20 cellular contexts compared by ENCODE assay signal in the genomic region with DNA sequence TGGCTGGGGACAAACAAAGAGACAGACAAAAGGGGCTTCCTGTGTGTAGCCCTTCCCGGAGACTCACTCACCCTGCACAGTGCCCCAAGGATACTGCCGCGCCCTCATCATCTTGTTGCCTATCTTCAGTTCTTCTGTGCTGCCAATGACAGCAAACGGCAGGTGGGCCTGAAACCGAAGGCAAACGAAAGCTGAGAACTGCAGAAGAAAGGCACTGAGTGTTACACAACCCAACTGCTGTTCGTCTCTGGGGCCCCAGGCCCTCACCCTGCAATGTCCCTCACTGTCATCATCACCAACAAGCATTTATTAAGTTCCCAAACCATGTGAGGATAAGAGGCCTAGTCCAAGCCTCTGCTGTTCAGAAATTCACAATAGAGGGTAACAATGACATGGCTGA. TPM values are rescaled to one million over a fixed set of nuclear protein-coding genes. Genes with fewer than 3 reads are reported as not detected.
DNase-seq lines count a peak whose midpoint lies in the region; ATAC-seq and TF ChIP-seq lines count a peak whose summit lies in the region.
"Had no signal": no experiment of that assay in that cellular context is flagged by ENCODE, and none has a peak within 500 bp of the region (broad histone marks: within the 10 kb centered on the region; RNA-seq: fewer than 3 reads in every experiment).

No MANE protein-coding gene starts in this region.

- H3K4me2 ChIP-seq in neural progenitor cell: no peak overlapping the region

- no peaks in the 10 kb centered on the region for H3K79me2 ChIP-seq in neural progenitor cell (ENCODE audit: low read depth)

- H3K27me3 Mint-ChIP-seq in activated CD4-positive, alpha-beta T cell treated with anti-CD3 and anti-CD28 coated beads, Interleukin-2, amount 10 ng/mL, durations not matched to agents 24 days and 14 days: no peaks in the 10 kb centered on the region
- H3K27me3 Mint-ChIP-seq in activated B cell treated with CpG ODN at 0.5 μM for 24 hours (no peaks in the 10 kb centered on the region), neural progenitor cell (ENCODE audit: insufficient read depth, low read depth) (no peaks in the 10 kb centered on the region)

- no peak for ATAC-seq in activated B cell treated with CpG ODN at 0.5 μM for 24 hours (ENCODE audit: low read depth)
- ATAC-seq: gastroesophageal sphincter, Right ventricle myocardium inferior had no signal

- no peak overlapping the region for H3K9ac ChIP-seq in neural progenitor cell

- H3K4me1 Mint-ChIP-seq in activated CD4-positive, alpha-beta T cell treated with anti-CD3 and anti-CD28 coated beads, Interleukin-2, amount 10 ng/mL, durations not matched to agents 24 days and 14 days: peaks cover 11% of the 10 kb centered on the region
- H3K4me1 Mint-ChIP-seq in activated B cell treated with CpG ODN at 0.5 μM for 24 hours: peaks cover 51% of the 10 kb centered on the region
- H3K4me1 Mint-ChIP-seq in neural progenitor cell: peaks cover 4% of the 10 kb centered on the region

- CTCF ChIA-PET in activated B cell treated with CpG ODN at 0.5 μM for 24 hours (lab: Charles Lee): no interaction called here

- H3K27ac ChIP-seq in neural progenitor cell (no peak overlapping the region), tibial artery (no peak overlapping the region)
- H3K27ac ChIP-seq: C4-2B, esophagus muscularis mucosa, gastroesophageal sphincter, suprapubic skin, WERI-Rb-1 had no signal

- H4K20me1 ChIP-seq in neural progenitor cell (ENCODE audit: low read depth): no peaks in the 10 kb centered on the region

- no peak overlapping the region for H2AFZ ChIP-seq in neural progenitor cell (replicated peaks)

- H3K9me3 ChIP-seq in neural progenitor cell (ENCODE audit: low read depth): no peaks in the 10 kb centered on the region
- no peaks in the 10 kb centered on the region for H3K9me3 ChIP-seq in tibial artery
- H3K9me3 ChIP-seq: esophagus muscularis mucosa, gastroesophageal sphincter, HAP-1, suprapubic skin had no signal

- no peaks in the 10 kb centered on the region for H3K36me3 ChIP-seq in neural progenitor cell
- H3K36me3 ChIP-seq in tibial artery: peaks cover 0 to 10% (median 0%) of the 10 kb centered on the region in 3 donors
- H3K36me3 ChIP-seq: suprapubic skin, WERI-Rb-1 had no signal

- H3K4me3 ChIP-seq in neural progenitor cell (no peak overlapping the region), tibial artery (no peak overlapping the region)
- H3K4me3 ChIP-seq: esophagus muscularis mucosa, gastroesophageal sphincter, HAP-1, suprapubic skin had no signal

- POLR2A ChIA-PET in activated B cell treated with CpG ODN at 0.5 μM for 24 hours (lab: Charles Lee): interaction anchor here (0.6 kb wide), 1 partner anchor 19 kb away, joined by 5 read pairs; no protein-coding TSS in a partner anchor

- intact Hi-C loops in activated CD4-positive, alpha-beta T cell treated with anti-CD3 and anti-CD28 coated beads, Interleukin-2, amount 10 ng/mL, durations not matched to agents 24 days and 14 days (cut with micrococcal nuclease): no loop called here
- intact Hi-C loops in activated B cell treated with CpG ODN at 0.5 μM for 24 hours (cut with micrococcal nuclease): no loop called here
- intact Hi-C loops in tibial artery (cut with DNase I; ENCODE audit: low total_unique reads): no loop called here

- H3K4me1 ChIP-seq in neural progenitor cell (no peaks in the 10 kb centered on the region), tibial artery (no peaks in the 10 kb centered on the region)
- H3K4me1 ChIP-seq: esophagus muscularis mucosa, gastroesophageal sphincter, suprapubic skin had no signal

- peaks cover 40% of the 10 kb centered on the region for H3K36me3 Mint-ChIP-seq in activated CD4-positive, alpha-beta T cell treated with anti-CD3 and anti-CD28 coated beads, Interleukin-2, amount 10 ng/mL, durations not matched to agents 24 days and 14 days (ENCODE audit: low read depth)
- H3K36me3 Mint-ChIP-seq in activated B cell treated with CpG ODN at 0.5 μM for 24 hours (ENCODE audit: low read depth) (peaks cover 71% of the 10 kb centered on the region), neural progenitor cell (peaks cover 16% of the 10 kb centered on the region)

- H3K27me3 ChIP-seq in neural progenitor cell: no peaks in the 10 kb centered on the region
- H3K27me3 ChIP-seq in tibial artery: no peaks in the 10 kb centered on the region
- H3K27me3 ChIP-seq: esophagus muscularis mucosa, gastroesophageal sphincter, suprapubic skin had no signal

- DNase-seq in activated CD4-positive, alpha-beta T cell treated with anti-CD3 and anti-CD28 coated beads, Interleukin-2, amount 10 ng/mL, durations not matched to agents 24 days and 14 days: no peak
- no peak for DNase-seq in activated CD4-positive, alpha-beta T cell treated with anti-CD3 and anti-CD28 coated beads for 1 hour
- DNase-seq in LHCN-M2 (ENCODE audit: low read depth): peak; percentile 4
- no peak for DNase-seq in activated B cell treated with CpG ODN at 0.5 μM for 24 hours
- DNase-seq in neural progenitor cell (ENCODE audit: low spot score): no peak
- DNase-seq in tibial artery: no peak
- no peak for DNase-seq in NCI-H345 treated with DMSO at 0.1 percent for 48 hours (lab: John Stamatoyannopoulos, UW; ENCODE audit: unreplicated experiment)
- DNase-seq in CD1c-positive myeloid dendritic cell (ENCODE audit: extremely low spot score): no peak
- DNase-seq: activated CD8-positive, alpha-beta memory T cell treated with anti-CD3 and anti-CD28 coated beads for 24 hours; amygdala; NCI-H446; stimulated activated CD4-positive, alpha-beta T cell treated with anti-CD3 and anti-CD28 coated beads, Interleukin-4, amount 100 ng/mL, for 4 hours; T-helper 2 cell; WERI-Rb-1 had no signal

- peak overlapping the region; percentile 32 for H3K27ac Mint-ChIP-seq in activated CD4-positive, alpha-beta T cell treated with anti-CD3 and anti-CD28 coated beads, Interleukin-2, amount 10 ng/mL, durations not matched to agents 24 days and 14 days
- H3K27ac Mint-ChIP-seq in activated B cell treated with CpG ODN at 0.5 μM for 24 hours (peak overlapping the region; percentile 66), neural progenitor cell (peak overlapping the region; percentile 50)

- H3F3A ChIP-seq in neural progenitor cell (ENCODE audit: low read depth): no peaks in the 10 kb centered on the region

- H3K4me3 Mint-ChIP-seq in activated CD4-positive, alpha-beta T cell treated with anti-CD3 and anti-CD28 coated beads, Interleukin-2, amount 10 ng/mL, durations not matched to agents 24 days and 14 days: no peak overlapping the region
- H3K4me3 Mint-ChIP-seq in activated B cell treated with CpG ODN at 0.5 μM for 24 hours (no peak overlapping the region), neural progenitor cell (no peak overlapping the region)

- TF ChIP-seq CTCF in activated B cell treated with CpG ODN at 0.5 μM for 24 hours (IDR thresholded peaks at IDR 0.05) (no peak), neural progenitor cell (IDR thresholded peaks at IDR 0.05) (no peak), tibial artery (IDR thresholded peaks at IDR 0.05) (no peak)

- H3K9me3 Mint-ChIP-seq in activated CD4-positive, alpha-beta T cell treated with anti-CD3 and anti-CD28 coated beads, Interleukin-2, amount 10 ng/mL, durations not matched to agents 24 days and 14 days: no peaks in the 10 kb centered on the region
- no peaks in the 10 kb centered on the region for H3K9me3 Mint-ChIP-seq in activated B cell treated with CpG ODN at 0.5 μM for 24 hours
- H3K9me3 Mint-ChIP-seq in neural progenitor cell: peaks cover 1% of the 10 kb centered on the region

RNA-seq across cellular contexts. Expression of a gene that starts 34.4 kb away (rescaled TPM):
- 28.0 and 29.8 TPM in 2 replicates for total RNA-seq in activated CD4-positive, alpha-beta T cell treated with anti-CD3 and anti-CD28 coated beads, Interleukin-2, amount 10 ng/mL, durations not matched to agents 24 days and 14 days
- 4.6 and 7.0 TPM in 2 replicates for total RNA-seq in LHCN-M2 (2014; rRNA removed)
- polyA plus RNA-seq in LHCN-M2 (2012): 3.9 TPM
- total RNA-seq in activated B cell treated with CpG ODN at 0.5 μM for 24 hours: 21.5 and 22.6 TPM in 2 replicates
- total RNA-seq in neural progenitor cell (ENCODE audit: low replicate concordance): 11.2 and 17.4 TPM in 2 replicates

RNA-seq across cellular contexts. Expression of a gene that starts 52.3 kb away (rescaled TPM):
- total RNA-seq in activated CD4-positive, alpha-beta T cell treated with anti-CD3 and anti-CD28 coated beads, Interleukin-2, amount 10 ng/mL, durations not matched to agents 24 days and 14 days: 151 and 153 TPM in 2 replicates
- total RNA-seq in LHCN-M2 (2014; rRNA removed): 14.4 and 18.6 TPM in 2 replicates
- 13.6 TPM for polyA plus RNA-seq in LHCN-M2 (2012)
- total RNA-seq in activated B cell treated with CpG ODN at 0.5 μM for 24 hours: 330 and 338 TPM in 2 replicates
- total RNA-seq in neural progenitor cell (ENCODE audit: low replicate concordance): 19.4 and 21.7 TPM in 2 replicates
